12 cellular contexts compared by ENCODE assay signal in the genomic region with DNA sequence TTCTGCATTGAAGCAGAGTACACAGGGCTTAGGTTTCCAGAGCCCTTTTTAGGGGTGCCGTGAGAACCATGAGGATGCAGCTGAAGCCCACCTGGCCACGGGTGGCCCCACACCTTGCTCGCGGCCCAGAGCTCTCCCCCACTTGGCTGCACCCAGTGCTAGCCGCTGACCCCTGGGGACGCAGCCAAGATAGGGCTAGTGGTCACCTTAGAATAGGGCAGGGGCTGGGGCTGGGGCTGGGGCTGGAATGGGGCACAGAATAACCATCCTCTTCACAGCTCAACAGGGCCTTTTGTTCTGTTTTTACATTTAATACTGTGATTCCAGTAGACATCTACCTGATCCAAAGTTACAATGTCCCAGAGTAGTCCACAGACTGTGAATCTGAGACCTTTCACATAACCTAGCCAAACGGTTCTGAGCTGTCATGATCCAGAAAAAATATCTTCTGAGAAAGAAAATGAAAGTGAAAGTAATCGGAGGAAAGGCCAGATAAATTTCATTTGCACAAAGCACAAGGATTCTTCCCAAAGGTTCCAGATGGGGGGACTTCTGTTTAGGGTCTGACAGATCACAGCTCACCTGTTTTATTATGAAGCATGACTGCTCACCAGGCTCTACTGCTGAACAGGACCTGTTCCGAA.
DNase-seq lines count a peak whose midpoint lies in the region; ATAC-seq, FAIRE-seq and TF ChIP-seq lines count a peak whose summit lies in the region.
"Had no signal": no experiment of that assay in that cellular context is flagged by ENCODE, and none has a peak within 500 bp of the region (broad histone marks: within the 10 kb centered on the region; RNA-seq: fewer than 3 reads in every experiment).

No MANE protein-coding gene starts in this region.

- TF ChIP-seq POLR2A in tibial nerve (IDR thresholded peaks at IDR 0.05) = no peak

- H3K4me1 ChIP-seq in keratinocyte (ENCODE audit: control insufficient read depth, extremely low read depth, insufficient read depth, low read length) (no peaks in the 10 kb centered on the region), tibial nerve (peaks cover 0 to 19% (median 6%) of the 10 kb centered on the region in 4 donors)

- no peak for TF ChIP-seq CTCF in keratinocyte (optimal IDR thresholded peaks at IDR 0.05 in 1 of 3, IDR thresholded peaks at IDR 0.05 in 1 of 3, conservative IDR thresholded peaks at IDR 0.05 in 1 of 3; ENCODE audit: extremely low read depth in 1 of 3, insufficient read depth in 2 of 3, low read length in 3 of 3)
- TF ChIP-seq CTCF in tibial nerve (IDR thresholded peaks at IDR 0.05) = no peak
- TF ChIP-seq CTCF in GM10248 (IDR thresholded peaks at IDR 0.05; ENCODE audit: control extremely low read depth, extremely low read depth, low read depth, missing control alignments) = no peak

- H3K27ac ChIP-seq in keratinocyte (ENCODE audit: control insufficient read depth, insufficient read depth, low read length) (no peak overlapping the region), tibial nerve (peak overlapping the region in 1 of 4 donors; percentile 13)

- peak overlapping the region; percentile 73 for H2AFZ ChIP-seq in keratinocyte (ENCODE audit: control insufficient read depth, low read length)

- CTCF ChIA-PET in T-cell (lab: Charles Lee) = no interaction called here
- CTCF ChIA-PET in GM10248 (lab: Yijun Ruan, JAX) = no interaction called here

- H3K79me2 ChIP-seq in keratinocyte (ENCODE audit: control insufficient read depth, insufficient read depth, low read length) = no peaks in the 10 kb centered on the region

- peak overlapping the region; percentile 55 for H3K4me3 Mint-ChIP-seq in activated naive CD4-positive, alpha-beta T cell treated with anti-CD3 and anti-CD28 coated beads, Interleukin-2, amount 50 U/mL, for 24 hours
- peak overlapping the region; percentile 28 to 42 (median 39) for H3K4me3 Mint-ChIP-seq in T-cell

- H3K9me3 ChIP-seq in keratinocyte (ENCODE audit: control insufficient read depth, low read depth, low read length) (no peaks in the 10 kb centered on the region), tibial nerve (no peaks in the 10 kb centered on the region)
- H3K9me3 ChIP-seq: Caco-2 had no signal

- no peak for TF ChIP-seq EP300 in tibial nerve (IDR thresholded peaks at IDR 0.05)

- no peaks in the 10 kb centered on the region for H3K27me3 Mint-ChIP-seq in activated naive CD4-positive, alpha-beta T cell treated with anti-CD3 and anti-CD28 coated beads, Interleukin-2, amount 50 U/mL, for 24 hours
- H3K27me3 Mint-ChIP-seq in T-cell = no peaks in the 10 kb centered on the region

- H3K4me2 ChIP-seq in keratinocyte (ENCODE audit: control insufficient read depth, extremely low read depth, insufficient read depth, low read depth, low read length) = peak overlapping the region; percentile 67

- H4K20me1 ChIP-seq in keratinocyte (ENCODE audit: control insufficient read depth, extremely low read depth, insufficient read depth, low read length) = no peaks in the 10 kb centered on the region

- H3K27ac Mint-ChIP-seq in activated naive CD4-positive, alpha-beta T cell treated with anti-CD3 and anti-CD28 coated beads, Interleukin-2, amount 50 U/mL, for 24 hours = no peak overlapping the region
- peak overlapping the region in 1 of 2 donors; percentile 41 for H3K27ac Mint-ChIP-seq in T-cell

- H3K36me3 Mint-ChIP-seq in activated naive CD4-positive, alpha-beta T cell treated with anti-CD3 and anti-CD28 coated beads, Interleukin-2, amount 50 U/mL, for 24 hours = no peaks in the 10 kb centered on the region
- no peaks in the 10 kb centered on the region for H3K36me3 Mint-ChIP-seq in T-cell

- dilution Hi-C loops in keratinocyte (cut with MboI; ENCODE audit: extremely low pct_ligation_motif_present, low sequenced_read_pairs) = no loop called here

- H3K4me3 ChIP-seq in keratinocyte (ENCODE audit: control insufficient read depth in 2 of 3, extremely low read depth in 1 of 3, insufficient read depth in 2 of 3, low read depth in 1 of 3, low read length in 3 of 3) (peak overlapping the region in 2 of 3 experiments; percentile 31 to 36), tibial nerve (peak overlapping the region; percentile 7 to 36 (median 25))

- no peak for ATAC-seq in T-cell (replicated peaks in 1 of 4)
- no peak for ATAC-seq in GM19467 (IDR thresholded peaks at IDR 0.05; ENCODE audit: unreplicated experiment)

- no peaks in the 10 kb centered on the region for H3K9me1 ChIP-seq in keratinocyte (ENCODE audit: control insufficient read depth, extremely low read depth, insufficient read depth, low read length)

- no peak for DNase-seq in activated naive CD4-positive, alpha-beta T cell treated with Interleukin-2 at 50 U/mL for 16 hours
- no peak for DNase-seq in T-cell
- DNase-seq in keratinocyte (ENCODE audit: low read depth, low spot score) = no peak
- no peak for DNase-seq in tibial nerve (ENCODE audit: low spot score in 2 of 2)
- no peak for DNase-seq in NCI-H510A (lab: John Stamatoyannopoulos, UW)
- DNase-seq in GM10248 (ENCODE audit: extremely low spot score) = no peak
- DNase-seq: Caco-2, mesendoderm, NCI-H1436 treated with DMSO at 0.1 percent for 48 hours had no signal

- no peak overlapping the region for H3K9ac ChIP-seq in keratinocyte (ENCODE audit: control insufficient read depth, extremely low read depth, insufficient read depth, low read length)

- 66 to 67% methylated on average over 9 of the region's 9 CpGs for WGBS in tibial nerve, 2 donors

- H3K9me3 Mint-ChIP-seq in activated naive CD4-positive, alpha-beta T cell treated with anti-CD3 and anti-CD28 coated beads, Interleukin-2, amount 50 U/mL, for 24 hours = no peaks in the 10 kb centered on the region
- H3K9me3 Mint-ChIP-seq in T-cell = no peaks in the 10 kb centered on the region

- FAIRE-seq in keratinocyte (lab: Jason Lieb, UNC) = no peak
- FAIRE-seq: colon had no signal

- H3K36me3 ChIP-seq in keratinocyte (ENCODE audit: control insufficient read depth in 2 of 2, extremely low read depth in 1 of 2, insufficient read depth in 2 of 2, low read length in 2 of 2) = no peaks in the 10 kb centered on the region
- no peaks in the 10 kb centered on the region for H3K36me3 ChIP-seq in tibial nerve

- POLR2A ChIA-PET in T-cell (lab: Charles Lee) = interaction anchor here in 1 of 2 donors (0.6 to 0.7 kb wide), 2 partner anchors 72 to 1732 kb away, joined by 3 read pairs; no protein-coding TSS in a partner anchor
- POLR2A ChIA-PET in GM10248 (lab: Yijun Ruan, JAX) = no interaction called here

- peaks cover 5% of the 10 kb centered on the region for H3K4me1 Mint-ChIP-seq in activated naive CD4-positive, alpha-beta T cell treated with anti-CD3 and anti-CD28 coated beads, Interleukin-2, amount 50 U/mL, for 24 hours
- H3K4me1 Mint-ChIP-seq in T-cell = peaks cover 0 to 13% (median 10%) of the 10 kb centered on the region in 3 donors

- H3K27me3 ChIP-seq in keratinocyte (ENCODE audit: control insufficient read depth, extremely low read depth, insufficient read depth, low read length) = no peaks in the 10 kb centered on the region
- H3K27me3 ChIP-seq in tibial nerve = no peaks in the 10 kb centered on the region
